Comparison of ENCODE assay signal across 9 cellular contexts in genomic region chr16:10039220-10040096, GRCh38.
DNase-seq lines count a peak whose midpoint lies in the region; TF ChIP-seq lines count a peak whose summit lies in the region.
"Had no signal": no experiment of that assay in that cellular context is flagged by ENCODE, and none has a peak within 500 bp of the region (broad histone marks: within the 10 kb centered on the region; RNA-seq: fewer than 3 reads in every experiment).

No MANE protein-coding gene starts in this region.

- POLR2A ChIA-PET in GM10248 (lab: Yijun Ruan, JAX) = no interaction called here

- CTCF ChIA-PET in GM10248 (lab: Yijun Ruan, JAX) = no interaction called here

- TF ChIP-seq CTCF in GM10248 (IDR thresholded peaks at IDR 0.05; ENCODE audit: control extremely low read depth, extremely low read depth, low read depth, missing control alignments) (no peak), right atrium auricular region (IDR thresholded peaks at IDR 0.05) (peak in 1 of 2 donors; percentile 41)

- peaks cover 0 to 9% of the 10 kb centered on the region in 2 donors for H3K4me1 ChIP-seq in right atrium auricular region

- in situ Hi-C loops in SK-MEL-5 (cut with HindIII; ENCODE audit: low pct_unique_long_range_greater_than_20kb, low sequenced_read_pairs) = no loop called here

- no peaks in the 10 kb centered on the region for H3K27me3 ChIP-seq in right atrium auricular region

- DNase-seq in GM10248 (ENCODE audit: extremely low spot score) = peak; percentile 52
- peak; percentile 37 for DNase-seq in SK-MEL-5 (ENCODE audit: low read depth, low spot score)
- no peak for DNase-seq in right atrium auricular region (ENCODE audit: low spot score)
- peak; percentile 9 for DNase-seq in renal cortical epithelial cell (ENCODE audit: low read depth)
- DNase-seq in OCI-M2 (lab: John Stamatoyannopoulos, UW; ENCODE audit: unreplicated experiment) = no peak
- no peak for DNase-seq in LoVo (ENCODE audit: low spot score)
- no peak for DNase-seq in NOMO-1 treated with dmso at 0.1 percent for 144 hours (lab: John Stamatoyannopoulos, UW; ENCODE audit: unreplicated experiment)
- DNase-seq in HuH-7 (ENCODE audit: low spot score) = no peak
- DNase-seq: activated CD4-positive, CD25-positive, alpha-beta regulatory T cell treated with anti-CD3 and anti-CD28 coated beads, Interleukin-2, amount 50 U/mL, for 72 hours had no signal

- H3K9me3 ChIP-seq in right atrium auricular region = no peaks in the 10 kb centered on the region

- no peak overlapping the region for H3K27ac ChIP-seq in right atrium auricular region

- H3K4me3 ChIP-seq in right atrium auricular region = peak overlapping the region; percentile 19 to 32

- no peaks in the 10 kb centered on the region for H3K36me3 ChIP-seq in right atrium auricular region

Comparison
In these comparisons a context has a peak if more than half of its experiments do, and no peak if none do; other contexts are left out.
1. DNase-seq: peak in GM10248 (single experiment), SK-MEL-5 (single experiment) and renal cortical epithelial cell (single experiment); none in right atrium auricular region (single experiment), OCI-M2 (single experiment), LoVo (single experiment), NOMO-1 treated with dmso at 0.1 percent for 144 hours (single experiment) and HuH-7 (single experiment).